ENCODE assay signal across 8 cellular contexts in the genomic region with DNA sequence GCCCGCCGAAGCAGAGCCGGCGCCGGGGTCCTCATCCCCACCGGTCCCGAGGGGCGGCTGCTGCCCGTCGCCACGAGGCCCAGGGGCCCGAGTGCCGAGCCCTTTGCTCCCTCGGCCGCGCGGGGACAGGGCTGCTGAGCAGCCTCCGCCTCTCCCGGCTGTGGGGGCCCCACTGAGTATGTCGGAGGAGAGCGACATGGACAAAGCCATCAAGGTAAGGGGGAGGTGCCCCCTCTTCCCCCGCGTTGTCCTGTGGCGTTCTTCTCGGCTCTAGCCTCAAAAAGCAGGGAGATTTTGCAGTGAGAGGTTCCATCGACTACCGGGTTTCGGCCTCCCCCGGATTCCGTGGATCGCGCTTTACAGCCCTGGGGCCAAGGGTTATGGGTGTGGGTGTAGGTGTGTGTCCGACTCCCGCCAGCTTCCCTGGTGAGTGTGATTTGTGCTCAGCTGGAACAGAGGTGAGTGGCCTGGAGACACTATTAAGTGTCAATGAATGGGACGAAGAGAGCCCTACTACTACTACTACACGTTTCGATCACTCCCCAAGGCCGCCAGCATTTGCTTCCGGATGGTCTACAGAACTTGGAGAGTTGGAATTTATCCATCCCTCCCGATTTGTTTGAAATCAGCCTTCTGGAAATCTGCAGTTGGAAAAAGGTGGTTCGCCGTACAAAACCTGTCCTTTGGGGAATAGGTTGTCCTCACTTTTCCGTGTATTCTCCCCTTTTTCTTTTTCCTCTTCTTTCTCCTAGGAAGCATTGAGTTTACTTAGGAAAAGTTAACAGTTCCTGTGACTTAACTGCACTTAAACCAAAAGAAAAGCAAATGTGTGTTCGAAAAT. TPM values are rescaled to one million over a fixed set of nuclear protein-coding genes. Genes with fewer than 3 reads are reported as not detected.
A peak's percentile ranks its signal among the peaks of the same experiment; 100 is the strongest.
DNase-seq lines count a peak whose midpoint lies in the region; ATAC-seq and TF ChIP-seq lines count a peak whose summit lies in the region.

No MANE protein-coding gene starts in this region.

- POLR2A ChIA-PET in BJ (lab: Charles Lee), result no interaction called here
- POLR2A ChIA-PET in activated B cell treated with CpG ODN at 0.5 μM for 24 hours (lab: Charles Lee), result interaction anchor here (0.6 to 2.7 kb wide), 13 partner anchors 14 to 504 kb away, joined by 3 to 20 read pairs (median 6); a partner anchor contains a TSS

- H3K79me2 ChIP-seq in neural cell (replicated peaks; ENCODE audit: insufficient read depth, low read length), result peaks cover 65% of the 10 kb centered on the region

- intact Hi-C loops in activated B cell treated with CpG ODN at 0.5 μM for 24 hours (cut with micrococcal nuclease), result loop anchor here (1.0 to 5.0 kb wide), 6 partner anchors 76 to 1560 kb away; a partner anchor contains a TSS

- peak overlapping the region; percentile 95 for H3K27ac ChIP-seq in neural cell (ENCODE audit: low read length)

- H3K36me3 Mint-ChIP-seq in activated B cell treated with CpG ODN at 0.5 μM for 24 hours (ENCODE audit: low read depth), result peaks cover 46% of the 10 kb centered on the region

- no peaks in the 10 kb centered on the region for H3F3A ChIP-seq in neural cell (ENCODE audit: insufficient read depth, low read length, poor library complexity, severe bottlenecking)

- TF ChIP-seq EP300 in neural cell (conservative IDR thresholded peaks at IDR 0.05; ENCODE audit: poor library complexity, severe bottlenecking), result no peak

- H3K4me3 Mint-ChIP-seq in activated B cell treated with CpG ODN at 0.5 μM for 24 hours, result peak overlapping the region; percentile 95

- H4K20me1 ChIP-seq in neural cell (ENCODE audit: insufficient read depth), result no peaks in the 10 kb centered on the region

- no peaks in the 10 kb centered on the region for H3K27me3 ChIP-seq in BJ (ENCODE audit: control insufficient read depth, insufficient read depth, low read length)
- H3K27me3 ChIP-seq in neural cell (ENCODE audit: insufficient read depth, low read depth, low read length), result no peaks in the 10 kb centered on the region

- H3K4me3 ChIP-seq in BJ (ENCODE audit: low read depth, low read length) (peak overlapping the region; percentile 57), neural cell (ENCODE audit: low read length) (peak overlapping the region; percentile 81)

- H3K9me3 Mint-ChIP-seq in activated B cell treated with CpG ODN at 0.5 μM for 24 hours, result no peaks in the 10 kb centered on the region

- H3K9me3 ChIP-seq in neural cell (ENCODE audit: low read length), result no peaks in the 10 kb centered on the region

- DNase-seq in BJ (ENCODE audit: low read depth) (no peak), activated B cell treated with CpG ODN at 0.5 μM for 24 hours (no peak), islet precursor cell (no peak), NCI-H510A treated with DMSO at 0.1 percent for 48 hours (lab: John Stamatoyannopoulos, UW) (no peak)

- peak overlapping the region; percentile 83 for H2AFZ ChIP-seq in neural cell (ENCODE audit: low read depth, low read length)

- peaks cover 48% of the 10 kb centered on the region for H3K4me1 Mint-ChIP-seq in activated B cell treated with CpG ODN at 0.5 μM for 24 hours

- ATAC-seq in GM19328 (IDR thresholded peaks at IDR 0.05; ENCODE audit: unreplicated experiment) (peak; percentile 17), HG03565 (IDR thresholded peaks at IDR 0.05; ENCODE audit: unreplicated experiment) (peak; percentile 22), activated B cell treated with CpG ODN at 0.5 μM for 24 hours (ENCODE audit: low read depth) (no peak), esophagus mucosa (peak; percentile 28)

- no peaks in the 10 kb centered on the region for H3K9me2 ChIP-seq in neural cell (ENCODE audit: insufficient read depth, low read length)

- TF ChIP-seq RAD21 in neural cell (conservative IDR thresholded peaks at IDR 0.05), result no peak

- H3K27ac Mint-ChIP-seq in activated B cell treated with CpG ODN at 0.5 μM for 24 hours, result peak overlapping the region; percentile 93

- no peaks in the 10 kb centered on the region for H3K27me3 Mint-ChIP-seq in activated B cell treated with CpG ODN at 0.5 μM for 24 hours

- H3K4me2 ChIP-seq in neural cell (ENCODE audit: low read length), result peak overlapping the region; percentile 38

- CTCF ChIA-PET in BJ (lab: Yijun Ruan, JAX), result interaction anchor here (1.1 to 2.1 kb wide), 2 partner anchors 19 to 30 kb away, joined by 5 to 8 read pairs; no protein-coding TSS in a partner anchor
- CTCF ChIA-PET in activated B cell treated with CpG ODN at 0.5 μM for 24 hours (lab: Charles Lee), result interaction anchor here (1.1 to 1.5 kb wide), 2 partner anchors 79 to 89 kb away, joined by 3 to 6 read pairs; no protein-coding TSS in a partner anchor

- no peaks in the 10 kb centered on the region for H3K36me3 ChIP-seq in BJ (ENCODE audit: control insufficient read depth, insufficient read depth, low read length)
- peaks cover 10% of the 10 kb centered on the region for H3K36me3 ChIP-seq in neural cell (ENCODE audit: insufficient read depth, low read length)

- TF ChIP-seq CTCF in BJ (IDR thresholded peaks at IDR 0.05; ENCODE audit: insufficient read depth, low read depth, low read length) (no peak), activated B cell treated with CpG ODN at 0.5 μM for 24 hours (IDR thresholded peaks at IDR 0.05) (no peak), neural cell (IDR thresholded peaks at IDR 0.05; ENCODE audit: poor library complexity, severe bottlenecking) (no peak)

- peak overlapping the region; percentile 92 for H3K9ac ChIP-seq in neural cell (ENCODE audit: low read length)

TF ChIP-seq in neural cell, 6 proteins besides CTCF, POLR2A, EP300 and RAD21:
- TF ChIP-seq EZH2 (IDR thresholded peaks at IDR 0.05; ENCODE audit: borderline replicate concordance, insufficient read depth, low read length, poor library complexity, severe bottlenecking) (no peak), TAF1 (IDR thresholded peaks at IDR 0.05; ENCODE audit: low read depth) (peak; percentile 28)
TF ChIP-seq in neural cell: peak in this region for 1.

RNA-seq across cellular contexts. Expression of a gene that starts 0.7 kb away (rescaled TPM):
- polyA plus RNA-seq in BJ (2011; rRNA removed) (32.5 and 32.9 TPM in 2 replicates), neural cell (84.4 and 93.7 TPM in 2 replicates)
- polyA minus RNA-seq in BJ (2011; rRNA and poly(A)+ RNA removed), result 17.6 and 18.7 TPM in 2 replicates
- total RNA-seq in activated B cell treated with CpG ODN at 0.5 μM for 24 hours (51.7 and 61.2 TPM in 2 replicates), esophagus mucosa (24.0 TPM)
- polyA minus RNA-seq in neural cell, result 106 and 116 TPM in 2 replicates
